ENCODE assay signal across 1 cellular context in the genomic region with DNA sequence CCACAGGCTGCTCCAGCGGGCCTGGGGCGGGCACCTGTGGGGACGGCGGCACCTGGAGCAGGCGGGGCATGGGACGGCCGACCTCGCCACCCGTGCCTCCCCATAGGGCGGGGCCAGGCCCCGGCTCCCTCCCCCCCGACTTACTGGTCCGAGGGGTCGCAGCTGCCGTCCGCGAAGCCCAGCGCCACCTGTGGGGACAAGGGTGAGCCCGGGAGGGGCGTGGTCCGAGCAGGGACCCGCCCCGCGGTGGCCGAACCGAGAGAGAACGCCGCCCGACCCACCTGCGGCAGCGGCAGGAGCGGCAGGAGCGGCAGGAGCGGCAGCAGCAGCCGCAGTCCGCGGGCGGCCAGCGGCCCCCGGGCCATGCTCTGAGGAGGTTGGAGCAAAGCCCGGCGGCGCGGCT.
TF ChIP-seq lines count a peak whose summit lies in the region.

A gene (minus strand): TSS at position 379 of the 403 bp plus-strand sequence. CDS start 14 bp downstream, at position 365.

TF ChIP-seq in K562, 482 proteins besides CTCF, POLR2A, EP300 and RAD21 (continued from another document and continues in another):
- TF ChIP-seq, protein P1, sequence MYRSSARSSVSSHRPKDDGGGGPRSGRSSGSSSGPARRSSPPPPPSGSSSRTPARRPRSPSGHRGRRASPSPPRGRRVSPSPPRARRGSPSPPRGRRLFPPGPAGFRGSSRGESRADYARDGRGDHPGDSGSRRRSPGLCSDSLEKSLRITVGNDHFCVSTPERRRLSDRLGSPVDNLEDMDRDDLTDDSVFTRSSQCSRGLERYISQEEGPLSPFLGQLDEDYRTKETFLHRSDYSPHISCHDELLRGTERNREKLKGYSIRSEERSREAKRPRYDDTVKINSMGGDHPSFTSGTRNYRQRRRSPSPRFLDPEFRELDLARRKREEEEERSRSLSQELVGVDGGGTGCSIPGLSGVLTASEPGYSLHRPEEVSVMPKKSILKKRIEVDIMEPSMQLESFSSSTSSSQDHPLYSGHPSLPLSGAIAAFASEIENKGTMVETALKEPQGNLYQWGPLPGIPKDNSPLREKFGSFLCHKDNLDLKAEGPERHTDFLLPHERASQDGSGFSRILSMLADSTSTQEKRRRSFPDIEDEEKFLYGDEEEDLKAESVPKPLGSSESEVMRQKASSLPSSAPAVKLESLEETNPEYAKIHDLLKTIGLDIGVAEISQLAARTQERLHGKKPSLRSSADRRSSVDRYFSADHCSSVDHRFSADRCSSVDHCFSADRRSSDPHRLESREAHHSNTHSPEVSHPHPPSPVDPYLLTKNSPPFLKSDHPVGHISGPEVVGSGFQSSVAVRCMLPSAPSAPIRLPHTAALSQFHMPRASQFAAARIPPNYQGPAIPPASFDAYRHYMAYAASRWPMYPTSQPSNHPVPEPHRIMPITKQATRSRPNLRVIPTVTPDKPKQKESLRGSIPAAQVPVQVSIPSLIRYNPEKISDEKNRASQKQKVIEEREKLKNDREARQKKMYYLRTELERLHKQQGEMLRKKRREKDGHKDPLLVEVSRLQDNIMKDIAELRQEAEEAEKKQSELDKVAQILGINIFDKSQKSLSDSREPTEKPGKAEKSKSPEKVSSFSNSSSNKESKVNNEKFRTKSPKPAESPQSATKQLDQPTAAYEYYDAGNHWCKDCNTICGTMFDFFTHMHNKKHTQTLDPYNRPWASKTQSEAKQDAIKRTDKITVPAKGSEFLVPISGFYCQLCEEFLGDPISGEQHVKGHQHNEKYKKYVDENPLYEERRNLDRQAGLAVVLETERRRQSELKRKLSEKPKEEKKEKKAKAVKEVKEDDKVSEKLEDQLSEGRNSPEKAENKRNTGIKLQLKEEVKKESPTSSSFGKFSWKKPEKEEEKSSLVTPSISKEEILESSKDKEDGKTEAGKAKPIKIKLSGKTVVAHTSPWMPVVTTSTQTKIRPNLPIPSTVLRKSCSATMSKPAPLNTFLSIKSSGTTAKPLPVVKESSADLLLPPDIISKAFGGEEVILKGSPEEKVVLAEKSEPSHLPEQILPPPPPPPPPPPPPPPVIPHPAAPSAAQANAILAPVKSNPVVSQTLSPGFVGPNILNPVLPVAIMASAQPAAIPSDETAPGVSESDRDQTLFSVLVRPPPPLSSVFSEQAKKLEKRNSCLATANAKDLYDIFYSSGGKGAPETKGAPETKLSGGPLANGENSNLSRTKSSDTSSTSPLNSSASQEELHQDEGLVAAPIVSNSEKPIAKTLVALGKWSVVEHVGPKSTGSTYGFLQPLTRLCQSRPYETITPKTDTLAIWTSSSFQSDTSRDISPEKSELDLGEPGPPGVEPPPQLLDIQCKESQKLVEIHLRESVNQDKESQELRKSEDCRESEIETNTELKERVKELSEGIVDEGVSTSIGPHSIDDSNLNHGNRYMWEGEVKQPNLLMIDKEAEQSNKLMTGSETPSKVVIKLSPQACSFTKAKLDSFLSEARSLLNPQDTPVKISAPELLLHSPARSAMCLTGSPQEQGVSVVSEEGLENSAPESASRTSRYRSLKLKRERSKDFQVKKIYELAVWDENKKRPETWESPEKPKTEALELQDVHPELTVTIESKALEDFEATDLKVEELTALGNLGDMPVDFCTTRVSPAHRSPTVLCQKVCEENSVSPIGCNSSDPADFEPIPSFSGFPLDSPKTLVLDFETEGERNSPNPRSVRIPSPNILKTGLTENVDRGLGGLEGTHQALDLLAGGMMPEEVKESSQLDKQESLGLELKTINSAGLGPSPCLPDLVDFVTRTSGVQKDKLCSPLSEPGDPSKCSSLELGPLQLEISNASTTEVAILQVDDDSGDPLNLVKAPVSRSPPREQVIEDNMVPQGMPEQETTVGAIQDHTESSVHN (IDR thresholded peaks at IDR 0.05; ENCODE audit: borderline replicate concordance in 1 of 2, low read depth in 1 of 2) = no peak
- TF ChIP-seq HDAC2 (IDR thresholded peaks at IDR 0.05) (no peak), ZEB2 (IDR thresholded peaks at IDR 0.05) (peak; percentile 45; the same call in 1 of the 2 replicates), ZFP1 (CRISPR knock-in tag; IDR thresholded peaks at IDR 0.05) (no peak), BRD4 (IDR thresholded peaks at IDR 0.05) (no peak), ESRRB (CRISPR knock-in tag; IDR thresholded peaks at IDR 0.05; ENCODE audit: borderline replicate concordance) (no peak), HMG20A (CRISPR knock-in tag; conservative IDR thresholded peaks at IDR 0.05) (no peak), POU5F1 (IDR thresholded peaks at IDR 0.05; ENCODE audit: borderline replicate concordance, low read depth, low read length, partially characterized antibody) (no peak), ZKSCAN8 (CRISPR knock-in tag; IDR thresholded peaks at IDR 0.05) (no peak), ETV6 (IDR thresholded peaks at IDR 0.05; ENCODE audit: borderline replicate concordance in 1 of 2, low read depth in 2 of 2, low read length in 1 of 2) (no peak), ETV6 (CRISPR knock-in tag; IDR thresholded peaks at IDR 0.05; ENCODE audit: borderline replicate concordance) (no peak), YBX1 (IDR thresholded peaks at IDR 0.05) (no peak), ZNF75A (CRISPR knock-in tag; IDR thresholded peaks at IDR 0.05) (no peak), SMARCE1 (IDR thresholded peaks at IDR 0.05) (no peak), HDGF (IDR thresholded peaks at IDR 0.05) (no peak), ZNF347 (CRISPR knock-in tag; IDR thresholded peaks at IDR 0.05; ENCODE audit: low read depth) (no peak), MTF1 (CRISPR knock-in tag; IDR thresholded peaks at IDR 0.05; ENCODE audit: borderline replicate concordance) (no peak), ZNF124 (CRISPR knock-in tag; IDR thresholded peaks at IDR 0.05) (no peak), NR2F6 (CRISPR knock-in tag; IDR thresholded peaks at IDR 0.05) (no peak), KHSRP (IDR thresholded peaks at IDR 0.05) (no peak), RHOXF2B (CRISPR knock-in tag; conservative IDR thresholded peaks at IDR 0.05) (no peak), SIRT6 (IDR thresholded peaks at IDR 0.05; ENCODE audit: low read depth, low read length) (no peak), HMGN3 (IDR thresholded peaks at IDR 0.05; ENCODE audit: borderline replicate concordance, extremely low read depth, insufficient read length, low read depth, low read length) (no peak), PHTF2 (CRISPR knock-in tag; IDR thresholded peaks at IDR 0.05) (no peak), ZNF445 (CRISPR knock-in tag; IDR thresholded peaks at IDR 0.05; ENCODE audit: low read depth) (no peak), POLR2H (tag; IDR thresholded peaks at IDR 0.05; ENCODE audit: low read depth) (no peak), SRSF3 (IDR thresholded peaks at IDR 0.05; ENCODE audit: insufficient read depth, low read length) (no peak), TAF1 (IDR thresholded peaks at IDR 0.05; ENCODE audit: control insufficient read depth, extremely low read depth, insufficient read depth, low read length, severe bottlenecking) (peak; percentile 42)
- TF ChIP-seq, protein P2, sequence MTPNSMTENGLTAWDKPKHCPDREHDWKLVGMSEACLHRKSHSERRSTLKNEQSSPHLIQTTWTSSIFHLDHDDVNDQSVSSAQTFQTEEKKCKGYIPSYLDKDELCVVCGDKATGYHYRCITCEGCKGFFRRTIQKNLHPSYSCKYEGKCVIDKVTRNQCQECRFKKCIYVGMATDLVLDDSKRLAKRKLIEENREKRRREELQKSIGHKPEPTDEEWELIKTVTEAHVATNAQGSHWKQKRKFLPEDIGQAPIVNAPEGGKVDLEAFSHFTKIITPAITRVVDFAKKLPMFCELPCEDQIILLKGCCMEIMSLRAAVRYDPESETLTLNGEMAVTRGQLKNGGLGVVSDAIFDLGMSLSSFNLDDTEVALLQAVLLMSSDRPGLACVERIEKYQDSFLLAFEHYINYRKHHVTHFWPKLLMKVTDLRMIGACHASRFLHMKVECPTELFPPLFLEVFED (CRISPR knock-in tag; conservative IDR thresholded peaks at IDR 0.05) = no peak
- TF ChIP-seq, protein P3, sequence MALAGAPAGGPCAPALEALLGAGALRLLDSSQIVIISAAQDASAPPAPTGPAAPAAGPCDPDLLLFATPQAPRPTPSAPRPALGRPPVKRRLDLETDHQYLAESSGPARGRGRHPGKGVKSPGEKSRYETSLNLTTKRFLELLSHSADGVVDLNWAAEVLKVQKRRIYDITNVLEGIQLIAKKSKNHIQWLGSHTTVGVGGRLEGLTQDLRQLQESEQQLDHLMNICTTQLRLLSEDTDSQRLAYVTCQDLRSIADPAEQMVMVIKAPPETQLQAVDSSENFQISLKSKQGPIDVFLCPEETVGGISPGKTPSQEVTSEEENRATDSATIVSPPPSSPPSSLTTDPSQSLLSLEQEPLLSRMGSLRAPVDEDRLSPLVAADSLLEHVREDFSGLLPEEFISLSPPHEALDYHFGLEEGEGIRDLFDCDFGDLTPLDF (CRISPR knock-in tag; IDR thresholded peaks at IDR 0.05) = peak; percentile 31; the same call in 1 of the 2 replicates
- TF ChIP-seq, protein P4, sequence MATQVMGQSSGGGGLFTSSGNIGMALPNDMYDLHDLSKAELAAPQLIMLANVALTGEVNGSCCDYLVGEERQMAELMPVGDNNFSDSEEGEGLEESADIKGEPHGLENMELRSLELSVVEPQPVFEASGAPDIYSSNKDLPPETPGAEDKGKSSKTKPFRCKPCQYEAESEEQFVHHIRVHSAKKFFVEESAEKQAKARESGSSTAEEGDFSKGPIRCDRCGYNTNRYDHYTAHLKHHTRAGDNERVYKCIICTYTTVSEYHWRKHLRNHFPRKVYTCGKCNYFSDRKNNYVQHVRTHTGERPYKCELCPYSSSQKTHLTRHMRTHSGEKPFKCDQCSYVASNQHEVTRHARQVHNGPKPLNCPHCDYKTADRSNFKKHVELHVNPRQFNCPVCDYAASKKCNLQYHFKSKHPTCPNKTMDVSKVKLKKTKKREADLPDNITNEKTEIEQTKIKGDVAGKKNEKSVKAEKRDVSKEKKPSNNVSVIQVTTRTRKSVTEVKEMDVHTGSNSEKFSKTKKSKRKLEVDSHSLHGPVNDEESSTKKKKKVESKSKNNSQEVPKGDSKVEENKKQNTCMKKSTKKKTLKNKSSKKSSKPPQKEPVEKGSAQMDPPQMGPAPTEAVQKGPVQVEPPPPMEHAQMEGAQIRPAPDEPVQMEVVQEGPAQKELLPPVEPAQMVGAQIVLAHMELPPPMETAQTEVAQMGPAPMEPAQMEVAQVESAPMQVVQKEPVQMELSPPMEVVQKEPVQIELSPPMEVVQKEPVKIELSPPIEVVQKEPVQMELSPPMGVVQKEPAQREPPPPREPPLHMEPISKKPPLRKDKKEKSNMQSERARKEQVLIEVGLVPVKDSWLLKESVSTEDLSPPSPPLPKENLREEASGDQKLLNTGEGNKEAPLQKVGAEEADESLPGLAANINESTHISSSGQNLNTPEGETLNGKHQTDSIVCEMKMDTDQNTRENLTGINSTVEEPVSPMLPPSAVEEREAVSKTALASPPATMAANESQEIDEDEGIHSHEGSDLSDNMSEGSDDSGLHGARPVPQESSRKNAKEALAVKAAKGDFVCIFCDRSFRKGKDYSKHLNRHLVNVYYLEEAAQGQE (CRISPR knock-in tag; IDR thresholded peaks at IDR 0.05; ENCODE audit: low read depth) = peak; percentile 70; the same call in 1 of the 2 replicates
- TF ChIP-seq, protein P5, sequence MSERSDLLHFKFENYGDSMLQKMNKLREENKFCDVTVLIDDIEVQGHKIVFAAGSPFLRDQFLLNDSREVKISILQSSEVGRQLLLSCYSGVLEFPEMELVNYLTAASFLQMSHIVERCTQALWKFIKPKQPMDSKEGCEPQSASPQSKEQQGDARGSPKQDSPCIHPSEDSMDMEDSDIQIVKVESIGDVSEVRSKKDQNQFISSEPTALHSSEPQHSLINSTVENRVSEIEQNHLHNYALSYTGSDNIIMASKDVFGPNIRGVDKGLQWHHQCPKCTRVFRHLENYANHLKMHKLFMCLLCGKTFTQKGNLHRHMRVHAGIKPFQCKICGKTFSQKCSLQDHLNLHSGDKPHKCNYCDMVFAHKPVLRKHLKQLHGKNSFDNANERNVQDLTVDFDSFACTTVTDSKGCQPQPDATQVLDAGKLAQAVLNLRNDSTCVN (CRISPR knock-in tag; IDR thresholded peaks at IDR 0.05) = no peak
- TF ChIP-seq, protein P6, sequence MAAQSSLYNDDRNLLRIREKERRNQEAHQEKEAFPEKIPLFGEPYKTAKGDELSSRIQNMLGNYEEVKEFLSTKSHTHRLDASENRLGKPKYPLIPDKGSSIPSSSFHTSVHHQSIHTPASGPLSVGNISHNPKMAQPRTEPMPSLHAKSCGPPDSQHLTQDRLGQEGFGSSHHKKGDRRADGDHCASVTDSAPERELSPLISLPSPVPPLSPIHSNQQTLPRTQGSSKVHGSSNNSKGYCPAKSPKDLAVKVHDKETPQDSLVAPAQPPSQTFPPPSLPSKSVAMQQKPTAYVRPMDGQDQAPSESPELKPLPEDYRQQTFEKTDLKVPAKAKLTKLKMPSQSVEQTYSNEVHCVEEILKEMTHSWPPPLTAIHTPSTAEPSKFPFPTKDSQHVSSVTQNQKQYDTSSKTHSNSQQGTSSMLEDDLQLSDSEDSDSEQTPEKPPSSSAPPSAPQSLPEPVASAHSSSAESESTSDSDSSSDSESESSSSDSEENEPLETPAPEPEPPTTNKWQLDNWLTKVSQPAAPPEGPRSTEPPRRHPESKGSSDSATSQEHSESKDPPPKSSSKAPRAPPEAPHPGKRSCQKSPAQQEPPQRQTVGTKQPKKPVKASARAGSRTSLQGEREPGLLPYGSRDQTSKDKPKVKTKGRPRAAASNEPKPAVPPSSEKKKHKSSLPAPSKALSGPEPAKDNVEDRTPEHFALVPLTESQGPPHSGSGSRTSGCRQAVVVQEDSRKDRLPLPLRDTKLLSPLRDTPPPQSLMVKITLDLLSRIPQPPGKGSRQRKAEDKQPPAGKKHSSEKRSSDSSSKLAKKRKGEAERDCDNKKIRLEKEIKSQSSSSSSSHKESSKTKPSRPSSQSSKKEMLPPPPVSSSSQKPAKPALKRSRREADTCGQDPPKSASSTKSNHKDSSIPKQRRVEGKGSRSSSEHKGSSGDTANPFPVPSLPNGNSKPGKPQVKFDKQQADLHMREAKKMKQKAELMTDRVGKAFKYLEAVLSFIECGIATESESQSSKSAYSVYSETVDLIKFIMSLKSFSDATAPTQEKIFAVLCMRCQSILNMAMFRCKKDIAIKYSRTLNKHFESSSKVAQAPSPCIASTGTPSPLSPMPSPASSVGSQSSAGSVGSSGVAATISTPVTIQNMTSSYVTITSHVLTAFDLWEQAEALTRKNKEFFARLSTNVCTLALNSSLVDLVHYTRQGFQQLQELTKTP (IDR thresholded peaks at IDR 0.05; ENCODE audit: low read depth in 1 of 2, partially characterized antibody in 2 of 2) = no peak
- TF ChIP-seq, protein P7, sequence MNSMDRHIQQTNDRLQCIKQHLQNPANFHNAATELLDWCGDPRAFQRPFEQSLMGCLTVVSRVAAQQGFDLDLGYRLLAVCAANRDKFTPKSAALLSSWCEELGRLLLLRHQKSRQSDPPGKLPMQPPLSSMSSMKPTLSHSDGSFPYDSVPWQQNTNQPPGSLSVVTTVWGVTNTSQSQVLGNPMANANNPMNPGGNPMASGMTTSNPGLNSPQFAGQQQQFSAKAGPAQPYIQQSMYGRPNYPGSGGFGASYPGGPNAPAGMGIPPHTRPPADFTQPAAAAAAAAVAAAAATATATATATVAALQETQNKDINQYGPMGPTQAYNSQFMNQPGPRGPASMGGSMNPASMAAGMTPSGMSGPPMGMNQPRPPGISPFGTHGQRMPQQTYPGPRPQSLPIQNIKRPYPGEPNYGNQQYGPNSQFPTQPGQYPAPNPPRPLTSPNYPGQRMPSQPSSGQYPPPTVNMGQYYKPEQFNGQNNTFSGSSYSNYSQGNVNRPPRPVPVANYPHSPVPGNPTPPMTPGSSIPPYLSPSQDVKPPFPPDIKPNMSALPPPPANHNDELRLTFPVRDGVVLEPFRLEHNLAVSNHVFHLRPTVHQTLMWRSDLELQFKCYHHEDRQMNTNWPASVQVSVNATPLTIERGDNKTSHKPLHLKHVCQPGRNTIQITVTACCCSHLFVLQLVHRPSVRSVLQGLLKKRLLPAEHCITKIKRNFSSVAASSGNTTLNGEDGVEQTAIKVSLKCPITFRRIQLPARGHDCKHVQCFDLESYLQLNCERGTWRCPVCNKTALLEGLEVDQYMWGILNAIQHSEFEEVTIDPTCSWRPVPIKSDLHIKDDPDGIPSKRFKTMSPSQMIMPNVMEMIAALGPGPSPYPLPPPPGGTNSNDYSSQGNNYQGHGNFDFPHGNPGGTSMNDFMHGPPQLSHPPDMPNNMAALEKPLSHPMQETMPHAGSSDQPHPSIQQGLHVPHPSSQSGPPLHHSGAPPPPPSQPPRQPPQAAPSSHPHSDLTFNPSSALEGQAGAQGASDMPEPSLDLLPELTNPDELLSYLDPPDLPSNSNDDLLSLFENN (IDR thresholded peaks at IDR 0.05; ENCODE audit: low read depth in 2 of 2, low read length in 2 of 2) = no peak
